Comparison of ENCODE assay signal across 9 cellular contexts in the genomic region with DNA sequence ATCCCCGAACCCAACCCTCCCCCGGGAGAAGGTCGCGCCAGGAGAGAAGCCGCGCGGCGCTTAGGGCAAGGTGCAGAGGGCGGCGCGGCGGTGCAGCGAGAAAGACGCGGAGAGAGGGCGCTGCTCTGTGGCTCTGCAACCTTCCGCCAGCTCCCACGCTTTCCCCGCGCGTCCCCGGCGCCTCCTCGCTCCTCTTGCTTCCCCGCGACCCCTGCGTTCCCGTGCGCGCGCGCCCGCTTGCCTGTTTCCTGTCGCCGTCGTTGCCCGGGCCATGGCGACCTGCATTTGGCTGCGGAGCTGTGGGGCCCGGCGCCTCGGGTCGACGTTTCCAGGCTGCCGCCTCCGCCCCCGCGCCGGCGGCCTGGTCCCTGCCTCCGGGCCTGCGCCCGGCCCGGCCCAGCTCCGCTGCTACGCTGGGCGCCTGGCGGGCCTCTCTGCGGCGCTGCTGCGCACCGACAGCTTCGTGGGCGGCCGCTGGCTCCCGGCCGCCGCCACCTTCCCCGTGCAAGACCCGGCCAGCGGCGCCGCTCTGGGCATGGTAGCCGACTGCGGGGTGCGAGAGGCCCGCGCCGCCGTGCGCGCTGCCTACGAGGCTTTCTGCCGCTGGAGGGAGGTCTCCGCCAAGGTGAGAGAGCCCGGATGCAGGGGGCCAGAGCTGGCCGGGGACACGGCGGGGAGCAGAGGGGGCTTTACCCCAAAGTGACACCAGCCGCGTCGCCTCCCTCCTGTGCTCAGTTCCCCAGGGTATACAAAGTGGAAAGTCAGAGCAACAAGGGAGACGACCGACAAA. TPM values are rescaled to one million over a fixed set of nuclear protein-coding genes. Genes with fewer than 3 reads are reported as not detected.
A peak's percentile ranks its signal among the peaks of the same experiment; 100 is the strongest.
DNase-seq lines count a peak whose midpoint lies in the region; ATAC-seq, FAIRE-seq and TF ChIP-seq lines count a peak whose summit lies in the region.
"Had no signal": no experiment of that assay in that cellular context is flagged by ENCODE, and none has a peak within 500 bp of the region (broad histone marks: within the 10 kb centered on the region; RNA-seq: fewer than 3 reads in every experiment).

A gene (plus strand): TSS at position 244 of the 790 bp plus-strand sequence. CDS start 28 bp downstream, at position 272.

- no peak for FAIRE-seq in keratinocyte (lab: Jason Lieb, UNC)
- FAIRE-seq: A204.1 had no signal

- H2AFZ ChIP-seq in mammary epithelial cell (ENCODE audit: low read depth, low read length) = peak within 1 kb of the TSS; percentile 87
- H2AFZ ChIP-seq in keratinocyte (ENCODE audit: control insufficient read depth, low read length) = peak within 1 kb of the TSS; percentile 68

- no TSS peak for BruUV-seq in mammary epithelial cell (replicated peaks; lab: Mats Ljungman, UMichigan)

- H3K9ac ChIP-seq in mammary epithelial cell (ENCODE audit: insufficient read depth, low read length) (no peak within 1 kb of the TSS), keratinocyte (ENCODE audit: control insufficient read depth, extremely low read depth, insufficient read depth, low read length) (no peak within 1 kb of the TSS)

- peaks cover 13% of the 10 kb centered on the region for H3K4me1 ChIP-seq in mammary epithelial cell (ENCODE audit: insufficient read depth, low read length)
- no peaks in the 10 kb centered on the region for H3K4me1 ChIP-seq in keratinocyte (ENCODE audit: control insufficient read depth, extremely low read depth, insufficient read depth, low read length)

- CTCF ChIA-PET in mammary epithelial cell (lab: Charles Lee; ENCODE audit: low non-redundant PET) = no interaction called here

- H3K4me3 ChIP-seq in WERI-Rb-1 (ENCODE audit: low read depth, low read length) = peak within 1 kb of the TSS; percentile 84
- peak within 1 kb of the TSS; percentile 42 to 69 (median 59) for H3K4me3 ChIP-seq in mammary epithelial cell (replicated peaks in 1 of 3; ENCODE audit: insufficient read depth in 1 of 3, low read depth in 2 of 3, low read length in 3 of 3)
- H3K4me3 ChIP-seq in keratinocyte (ENCODE audit: control insufficient read depth in 2 of 3, extremely low read depth in 1 of 3, insufficient read depth in 2 of 3, low read depth in 1 of 3, low read length in 3 of 3) = peak within 1 kb of the TSS; percentile 43 to 51 (median 51)

- H3K9me1 ChIP-seq in keratinocyte (ENCODE audit: control insufficient read depth, extremely low read depth, insufficient read depth, low read length) = no peaks in the 10 kb centered on the region

- DNase-seq in NCI-H1417 (lab: John Stamatoyannopoulos, UW) (peak; percentile 68 to 93 (median 86)), NCI-H1417 treated with DMSO at 0.1 percent for 48 hours (lab: John Stamatoyannopoulos, UW) (no peak), NCI-H1694 treated with DMSO at 0.1 percent for 48 hours (lab: John Stamatoyannopoulos, UW) (peak; percentile 51), WERI-Rb-1 (peak; percentile 91), mammary epithelial cell (peak; percentile 47), keratinocyte (ENCODE audit: low read depth, low spot score) (no peak)
- peak; percentile 55 to 68 for DNase-seq in stimulated activated CD4-positive, alpha-beta T cell treated with anti-CD3 and anti-CD28 coated beads, Interleukin-15, amount 100 ng/mL, for 1 hour (ENCODE audit: low read depth in 1 of 2, low spot score in 1 of 2)

- ATAC-seq in HG02798 (IDR thresholded peaks at IDR 0.05; ENCODE audit: poor library complexity, unreplicated experiment) = peak; percentile 72

- H3K9me3 ChIP-seq in WERI-Rb-1 (ENCODE audit: severe bottlenecking) (peaks cover 3% of the 10 kb centered on the region), mammary epithelial cell (replicated peaks; ENCODE audit: insufficient read depth, low read length) (no peaks in the 10 kb centered on the region), keratinocyte (ENCODE audit: control insufficient read depth, low read depth, low read length) (no peaks in the 10 kb centered on the region)

- peak; percentile 80 for TF ChIP-seq CTCF in WERI-Rb-1 (IDR thresholded peaks at IDR 0.05; ENCODE audit: low read depth, low read length)
- TF ChIP-seq CTCF in mammary epithelial cell (conservative IDR thresholded peaks at IDR 0.05 in 1 of 2, IDR thresholded peaks at IDR 0.05 in 1 of 2; ENCODE audit: extremely low read depth in 1 of 2, insufficient read depth in 1 of 2, low read depth in 1 of 2, low read length in 2 of 2) = peak in 1 of 2 donors; percentile 24
- peak in 2 of 3 experiments; percentile 40 to 53 for TF ChIP-seq CTCF in keratinocyte (optimal IDR thresholded peaks at IDR 0.05 in 1 of 3, IDR thresholded peaks at IDR 0.05 in 1 of 3, conservative IDR thresholded peaks at IDR 0.05 in 1 of 3; ENCODE audit: extremely low read depth in 1 of 3, insufficient read depth in 2 of 3, low read length in 3 of 3)

- H4K20me1 ChIP-seq in mammary epithelial cell (ENCODE audit: insufficient read depth, low read length) (no peaks in the 10 kb centered on the region), keratinocyte (ENCODE audit: control insufficient read depth, extremely low read depth, insufficient read depth, low read length) (no peaks in the 10 kb centered on the region)

- in situ Hi-C loops in mammary epithelial cell (cut with MboI; ENCODE audit: low sequenced_read_pairs in 2 of 2) = no loop called here

- dilution Hi-C loops in mammary epithelial cell (cut with HindIII; ENCODE audit: low sequenced_read_pairs) = no loop called here
- dilution Hi-C loops in keratinocyte (cut with MboI; ENCODE audit: extremely low pct_ligation_motif_present, low sequenced_read_pairs) = no loop called here

- WGBS in mammary epithelial cell (ENCODE audit: low coverage, missing lambda C conversion rate) = under 1% methylated on average over 21 of the region's 94 CpGs

- H3K79me2 ChIP-seq in mammary epithelial cell (ENCODE audit: insufficient read depth, low read length) (no peaks in the 10 kb centered on the region), keratinocyte (ENCODE audit: control insufficient read depth, insufficient read depth, low read length) (no peaks in the 10 kb centered on the region)

- peaks cover 10% of the 10 kb centered on the region; the same call in 1 of the 2 replicates for H3K36me3 ChIP-seq in WERI-Rb-1
- no peaks in the 10 kb centered on the region for H3K36me3 ChIP-seq in mammary epithelial cell (ENCODE audit: insufficient read depth, low read length)
- H3K36me3 ChIP-seq in keratinocyte (ENCODE audit: control insufficient read depth in 2 of 2, extremely low read depth in 1 of 2, insufficient read depth in 2 of 2, low read length in 2 of 2) = no peaks in the 10 kb centered on the region

- intact Hi-C loops in mammary epithelial cell (cut with micrococcal nuclease) = no loop called here

- H3K4me2 ChIP-seq in mammary epithelial cell (ENCODE audit: insufficient read depth, low read depth, low read length) = peak within 1 kb of the TSS; percentile 97
- peak within 1 kb of the TSS; percentile 79 for H3K4me2 ChIP-seq in keratinocyte (ENCODE audit: control insufficient read depth, extremely low read depth, insufficient read depth, low read depth, low read length)

- H3K27ac ChIP-seq in WERI-Rb-1 (peak within 1 kb of the TSS; percentile 64), mammary epithelial cell (ENCODE audit: insufficient read depth, low read depth, low read length) (no peak within 1 kb of the TSS), keratinocyte (ENCODE audit: control insufficient read depth, insufficient read depth, low read length) (no peak within 1 kb of the TSS)

- H3K27me3 ChIP-seq in WERI-Rb-1 (ENCODE audit: insufficient read depth, low read depth, severe bottlenecking) (no peaks in the 10 kb centered on the region), mammary epithelial cell (ENCODE audit: insufficient read depth, low read length) (peaks cover 3% of the 10 kb centered on the region), keratinocyte (ENCODE audit: control insufficient read depth, extremely low read depth, insufficient read depth, low read length) (peaks cover 13% of the 10 kb centered on the region)

RNA-seq across cellular contexts. Expression of the gene that starts here (rescaled TPM):
- total RNA-seq in mammary epithelial cell = 1 to 10 TPM; 1.8 to 3.0 TPM
- 0.39 TPM for polyA plus RNA-seq in mammary epithelial cell
- polyA minus RNA-seq in mammary epithelial cell = not detected
- polyA plus RNA-seq in keratinocyte = 0.20 to 0.45 TPM (median 0.36 TPM) in 3 replicates
- polyA plus RNA-seq in keratinocyte (2011; ENCODE audit: low read depth) = 1.1 TPM
- polyA plus RNA-seq in keratinocyte (2011; cell fraction: cytosol; rRNA removed) = 0.39 and 0.41 TPM in 2 replicates
- 0.60 and 1.8 TPM in 2 replicates for polyA plus RNA-seq in keratinocyte (2011; cell fraction: nucleus; rRNA removed)
- 0.21 and 1.4 TPM in 2 replicates for polyA plus RNA-seq in keratinocyte (2012; ENCODE audit: low replicate concordance)
- polyA minus RNA-seq in keratinocyte = 0.49 to 0.77 TPM in 2 of 3 replicates, not detected in the other
- polyA minus RNA-seq in keratinocyte (2011; cell fraction: cytosol; rRNA and poly(A)+ RNA removed) = 0.58 TPM
- polyA minus RNA-seq in keratinocyte (2011; cell fraction: nucleus; rRNA and poly(A)+ RNA removed) = 0.74 and 1.5 TPM in 2 replicates

Comparison
In these comparisons a context has a peak if more than half of its experiments do, and no peak if none do; other contexts are left out.
1. DNase-seq: peak in NCI-H1417 (3 of 3), NCI-H1694 treated with DMSO at 0.1 percent for 48 hours (single experiment), WERI-Rb-1 (single experiment), mammary epithelial cell (single experiment) and stimulated activated CD4-positive, alpha-beta T cell treated with anti-CD3 and anti-CD28 coated beads, Interleukin-15, amount 100 ng/mL, for 1 hour (2 of 2); none in NCI-H1417 treated with DMSO at 0.1 percent for 48 hours (single experiment) and keratinocyte (single experiment).
2. Peak in every context shown above with its lines, with median percentiles within 50 percentile points of each other: H3K4me3 ChIP-seq.